Comparison of ENCODE assay signal across 2 cellular contexts in the genomic region with DNA sequence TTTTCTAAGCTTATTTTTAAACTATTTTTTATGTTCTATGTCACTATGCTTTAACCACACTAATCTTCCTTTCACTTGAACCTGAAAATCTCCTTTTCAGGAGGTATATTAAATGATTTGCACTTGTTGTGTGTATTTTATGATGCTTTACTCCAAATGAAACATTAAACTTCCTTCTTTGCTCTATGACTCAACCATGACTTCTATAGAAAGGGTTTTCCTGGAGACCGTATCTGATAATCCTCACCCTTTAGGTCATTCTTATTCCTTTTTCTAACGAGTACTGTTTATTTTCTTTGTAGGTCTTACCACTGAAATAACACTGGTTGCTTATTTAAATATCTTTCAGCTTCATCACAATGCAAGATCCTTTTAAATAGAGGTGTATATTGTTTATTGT.
TF ChIP-seq lines count a peak whose summit lies in the region.

No MANE protein-coding gene starts in this region.

TF ChIP-seq in IMR-90, 13 proteins besides CTCF, POLR2A, EP300 and RAD21 (continued from another document):
- TF ChIP-seq, protein P1, sequence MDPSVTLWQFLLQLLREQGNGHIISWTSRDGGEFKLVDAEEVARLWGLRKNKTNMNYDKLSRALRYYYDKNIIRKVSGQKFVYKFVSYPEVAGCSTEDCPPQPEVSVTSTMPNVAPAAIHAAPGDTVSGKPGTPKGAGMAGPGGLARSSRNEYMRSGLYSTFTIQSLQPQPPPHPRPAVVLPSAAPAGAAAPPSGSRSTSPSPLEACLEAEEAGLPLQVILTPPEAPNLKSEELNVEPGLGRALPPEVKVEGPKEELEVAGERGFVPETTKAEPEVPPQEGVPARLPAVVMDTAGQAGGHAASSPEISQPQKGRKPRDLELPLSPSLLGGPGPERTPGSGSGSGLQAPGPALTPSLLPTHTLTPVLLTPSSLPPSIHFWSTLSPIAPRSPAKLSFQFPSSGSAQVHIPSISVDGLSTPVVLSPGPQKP (IDR thresholded peaks at IDR 0.05; ENCODE audit: borderline replicate concordance, low read depth, low read length): no peak
- TF ChIP-seq MXI1 (IDR thresholded peaks at IDR 0.05; ENCODE audit: borderline replicate concordance, low read depth, low read length): no peak
- TF ChIP-seq MAZ (IDR thresholded peaks at IDR 0.05; ENCODE audit: borderline replicate concordance, low read depth, low read length): no peak
- TF ChIP-seq, protein P2, sequence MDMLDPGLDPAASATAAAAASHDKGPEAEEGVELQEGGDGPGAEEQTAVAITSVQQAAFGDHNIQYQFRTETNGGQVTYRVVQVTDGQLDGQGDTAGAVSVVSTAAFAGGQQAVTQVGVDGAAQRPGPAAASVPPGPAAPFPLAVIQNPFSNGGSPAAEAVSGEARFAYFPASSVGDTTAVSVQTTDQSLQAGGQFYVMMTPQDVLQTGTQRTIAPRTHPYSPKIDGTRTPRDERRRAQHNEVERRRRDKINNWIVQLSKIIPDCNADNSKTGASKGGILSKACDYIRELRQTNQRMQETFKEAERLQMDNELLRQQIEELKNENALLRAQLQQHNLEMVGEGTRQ (IDR thresholded peaks at IDR 0.05; ENCODE audit: low read depth, low read length): no peak
- TF ChIP-seq CEBPB (IDR thresholded peaks at IDR 0.05; ENCODE audit: low read depth, low read length): no peak
- no peak for TF ChIP-seq CHD1 (IDR thresholded peaks at IDR 0.05; ENCODE audit: low read depth, low read length)
- no peak for TF ChIP-seq RFX5 (IDR thresholded peaks at IDR 0.05; ENCODE audit: low read depth, low read length)
- TF ChIP-seq RCOR1 (IDR thresholded peaks at IDR 0.05; ENCODE audit: insufficient replicate concordance, low read length): no peak
- TF ChIP-seq MAFK (IDR thresholded peaks at IDR 0.05; ENCODE audit: low read depth, low read length): no peak
- no peak for TF ChIP-seq FOS (IDR thresholded peaks at IDR 0.05; ENCODE audit: low read depth, low read length)

TF ChIP-seq in HepG2, 621 proteins besides CTCF, POLR2A, EP300 and RAD21 (continued from another document):
- TF ChIP-seq, protein P3, sequence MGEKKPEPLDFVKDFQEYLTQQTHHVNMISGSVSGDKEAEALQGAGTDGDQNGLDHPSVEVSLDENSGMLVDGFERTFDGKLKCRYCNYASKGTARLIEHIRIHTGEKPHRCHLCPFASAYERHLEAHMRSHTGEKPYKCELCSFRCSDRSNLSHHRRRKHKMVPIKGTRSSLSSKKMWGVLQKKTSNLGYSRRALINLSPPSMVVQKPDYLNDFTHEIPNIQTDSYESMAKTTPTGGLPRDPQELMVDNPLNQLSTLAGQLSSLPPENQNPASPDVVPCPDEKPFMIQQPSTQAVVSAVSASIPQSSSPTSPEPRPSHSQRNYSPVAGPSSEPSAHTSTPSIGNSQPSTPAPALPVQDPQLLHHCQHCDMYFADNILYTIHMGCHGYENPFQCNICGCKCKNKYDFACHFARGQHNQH (CRISPR knock-in tag; IDR thresholded peaks at IDR 0.05): no peak
- TF ChIP-seq ZNF724P (CRISPR knock-in tag; IDR thresholded peaks at IDR 0.05; ENCODE audit: borderline replicate concordance) (no peak), MXI1 (IDR thresholded peaks at IDR 0.05; ENCODE audit: borderline replicate concordance, low read depth, low read length) (no peak), ZNF841 (CRISPR knock-in tag; IDR thresholded peaks at IDR 0.05; ENCODE audit: borderline replicate concordance) (no peak), MAFK (conservative IDR thresholded peaks at IDR 0.05 in 1 of 2, IDR thresholded peaks at IDR 0.05 in 1 of 2; ENCODE audit: low read length in 2 of 2) (no peak), NONO (IDR thresholded peaks at IDR 0.05) (no peak), NONO (CRISPR knock-in tag; conservative IDR thresholded peaks at IDR 0.05) (no peak), TP53 (CRISPR knock-in tag; conservative IDR thresholded peaks at IDR 0.05) (no peak)
- TF ChIP-seq, protein P4, sequence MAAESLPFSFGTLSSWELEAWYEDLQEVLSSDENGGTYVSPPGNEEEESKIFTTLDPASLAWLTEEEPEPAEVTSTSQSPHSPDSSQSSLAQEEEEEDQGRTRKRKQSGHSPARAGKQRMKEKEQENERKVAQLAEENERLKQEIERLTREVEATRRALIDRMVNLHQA (CRISPR knock-in tag; IDR thresholded peaks at IDR 0.05): no peak
- TF ChIP-seq, protein P5, sequence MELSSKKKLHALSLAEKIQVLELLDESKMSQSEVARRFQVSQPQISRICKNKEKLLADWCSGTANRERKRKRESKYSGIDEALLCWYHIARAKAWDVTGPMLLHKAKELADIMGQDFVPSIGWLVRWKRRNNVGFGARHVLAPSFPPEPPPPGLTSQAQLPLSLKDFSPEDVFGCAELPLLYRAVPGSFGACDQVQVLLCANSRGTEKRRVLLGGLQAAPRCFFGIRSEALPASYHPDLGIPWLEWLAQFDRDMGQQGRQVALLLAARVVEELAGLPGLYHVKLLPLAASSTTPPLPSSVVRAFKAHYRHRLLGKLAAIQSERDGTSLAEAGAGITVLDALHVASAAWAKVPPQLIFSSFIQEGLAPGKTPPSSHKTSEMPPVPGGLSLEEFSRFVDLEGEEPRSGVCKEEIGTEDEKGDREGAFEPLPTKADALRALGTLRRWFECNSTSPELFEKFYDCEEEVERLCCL (CRISPR knock-in tag; IDR thresholded peaks at IDR 0.05; ENCODE audit: borderline replicate concordance): no peak
- TF ChIP-seq, protein P6, sequence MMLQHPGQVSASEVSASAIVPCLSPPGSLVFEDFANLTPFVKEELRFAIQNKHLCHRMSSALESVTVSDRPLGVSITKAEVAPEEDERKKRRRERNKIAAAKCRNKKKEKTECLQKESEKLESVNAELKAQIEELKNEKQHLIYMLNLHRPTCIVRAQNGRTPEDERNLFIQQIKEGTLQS (CRISPR knock-in tag; IDR thresholded peaks at IDR 0.05): no peak
- TF ChIP-seq, protein P7, sequence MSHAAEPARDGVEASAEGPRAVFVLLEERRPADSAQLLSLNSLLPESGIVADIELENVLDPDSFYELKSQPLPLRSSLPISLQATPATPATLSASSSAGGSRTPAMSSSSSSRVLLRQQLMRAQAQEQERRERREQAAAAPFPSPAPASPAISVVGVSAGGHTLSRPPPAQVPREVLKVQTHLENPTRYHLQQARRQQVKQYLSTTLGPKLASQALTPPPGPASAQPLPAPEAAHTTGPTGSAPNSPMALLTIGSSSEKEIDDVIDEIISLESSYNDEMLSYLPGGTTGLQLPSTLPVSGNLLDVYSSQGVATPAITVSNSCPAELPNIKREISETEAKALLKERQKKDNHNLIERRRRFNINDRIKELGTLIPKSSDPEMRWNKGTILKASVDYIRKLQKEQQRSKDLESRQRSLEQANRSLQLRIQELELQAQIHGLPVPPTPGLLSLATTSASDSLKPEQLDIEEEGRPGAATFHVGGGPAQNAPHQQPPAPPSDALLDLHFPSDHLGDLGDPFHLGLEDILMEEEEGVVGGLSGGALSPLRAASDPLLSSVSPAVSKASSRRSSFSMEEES (CRISPR knock-in tag; IDR thresholded peaks at IDR 0.05): no peak
